In the genomic region with DNA sequence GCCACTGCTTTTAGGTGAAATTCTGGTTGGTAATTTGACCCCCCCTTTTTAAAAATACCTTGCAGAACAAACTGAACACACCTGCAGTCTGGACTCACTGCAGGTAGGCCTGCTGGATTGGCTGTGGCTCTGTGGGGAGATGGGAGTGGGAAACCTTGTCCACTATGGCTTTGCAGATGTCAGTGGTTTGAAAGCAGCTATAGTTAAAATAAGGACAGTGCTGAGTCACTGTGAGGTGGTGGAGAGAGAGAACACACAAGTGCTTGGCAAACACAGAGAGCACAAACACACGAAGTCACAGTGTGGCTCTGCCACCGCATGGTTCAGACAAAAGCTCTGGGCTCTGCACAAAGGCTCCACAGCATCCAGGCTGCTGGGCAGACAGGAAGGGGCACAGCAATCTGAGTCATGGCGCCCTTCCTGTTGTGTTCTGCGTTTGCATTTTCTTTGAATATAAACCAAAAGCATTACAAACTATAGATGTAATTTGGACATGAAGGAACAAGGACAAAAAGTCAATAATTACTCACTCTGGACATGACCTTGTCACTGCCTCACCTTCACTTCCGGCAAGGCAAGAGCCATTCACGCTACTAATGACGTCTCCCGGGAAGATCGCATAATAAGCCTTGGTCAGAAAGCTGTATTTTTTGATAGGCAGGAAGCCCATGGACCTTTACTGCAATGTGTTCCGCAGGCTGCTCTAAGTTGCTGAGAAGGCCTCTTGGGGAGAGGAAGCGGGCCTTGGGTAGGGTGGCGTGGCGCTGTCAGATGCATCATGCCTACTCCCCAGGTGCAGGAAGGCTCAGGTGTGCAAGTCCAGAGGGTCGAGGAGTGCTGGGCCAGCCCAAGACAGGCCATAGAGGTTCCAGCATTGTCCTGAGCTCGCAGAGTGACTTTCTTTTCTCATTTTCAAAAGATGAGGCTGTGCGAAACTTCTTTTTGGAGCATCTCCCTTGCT, we compare ENCODE assay signal across 8 cellular contexts.
DNase-seq lines count a peak whose midpoint lies in the region; ATAC-seq, FAIRE-seq and TF ChIP-seq lines count a peak whose summit lies in the region.

No MANE protein-coding gene starts in this region.

- H3K36me3 ChIP-seq in CD8-positive, alpha-beta T cell (ENCODE audit: insufficient read depth, low read length): no peaks in the 10 kb centered on the region

- CTCF ChIA-PET in CD8-positive, alpha-beta T cell (lab: Charles Lee): interaction anchor here (1.1 to 1.7 kb wide), 4 partner anchors 12 to 62 kb away, joined by 3 to 7 read pairs (median 4); no protein-coding TSS in a partner anchor

- no peaks in the 10 kb centered on the region for H3K27me3 ChIP-seq in CD8-positive, alpha-beta T cell (ENCODE audit: insufficient read depth, low read length)

- no peak for FAIRE-seq in GM19239 (lab: Jason Lieb, UNC)

- peaks cover 19% of the 10 kb centered on the region for H3K4me1 ChIP-seq in CD8-positive, alpha-beta T cell (ENCODE audit: insufficient read depth, low read length)

- H3K27me3 Mint-ChIP-seq in CD8-positive, alpha-beta T cell (ENCODE audit: low read depth): no peaks in the 10 kb centered on the region
- H3K27me3 Mint-ChIP-seq in activated naive CD8-positive, alpha-beta T cell treated with anti-CD3 and anti-CD28 coated beads, Interleukin-2, amount 10 ng/mL, durations not matched to agents 7 days and 5 days: peaks cover 2% of the 10 kb centered on the region

- no peak overlapping the region for H3K4me3 ChIP-seq in CD8-positive, alpha-beta T cell (ENCODE audit: low read depth, low read length)

- peak in 6 of 7 experiments; percentile 17 to 78 (median 35) for DNase-seq in CD8-positive, alpha-beta T cell
- peak; percentile 80 for DNase-seq in NCI-H1417 treated with DMSO at 0.1 percent for 48 hours (lab: John Stamatoyannopoulos, UW)
- no peak for DNase-seq in activated naive CD8-positive, alpha-beta T cell treated with anti-CD3 and anti-CD28 coated beads, Interleukin-2, amount 10 ng/mL, durations not matched to agents 7 days and 5 days
- DNase-seq in hypothalamus (lab: John Stamatoyannopoulos, UW): peak in 29 of 51 donors; percentile 19 to 83 (median 50)
- DNase-seq in GM19239 (ENCODE audit: insufficient read length, low spot score): no peak
- DNase-seq in sciatic nerve (ENCODE audit: low spot score): no peak
- no peak for DNase-seq in GF-D8 (lab: John Stamatoyannopoulos, UW)

- no peak overlapping the region for H3K27ac ChIP-seq in CD8-positive, alpha-beta T cell (ENCODE audit: low read depth, low read length)
- peak overlapping the region; percentile 73 for H3K27ac ChIP-seq in temporal lobe (ENCODE audit: low read depth, low read length)

- H3K9me3 Mint-ChIP-seq in CD8-positive, alpha-beta T cell: no peaks in the 10 kb centered on the region
- H3K9me3 Mint-ChIP-seq in activated naive CD8-positive, alpha-beta T cell treated with anti-CD3 and anti-CD28 coated beads, Interleukin-2, amount 10 ng/mL, durations not matched to agents 7 days and 5 days: peaks cover 1% of the 10 kb centered on the region

- intact Hi-C loops in CD8-positive, alpha-beta T cell (cut with DNase I, micrococcal nuclease): loop anchor here in 1 of 2 experiments (1.0 to 2.0 kb wide), 2 partner anchors 14 to 24 kb away; no protein-coding TSS in a partner anchor
- intact Hi-C loops in sciatic nerve (cut with DNase I): no loop called here

- no peak for TF ChIP-seq CTCF in CD8-positive, alpha-beta T cell (IDR thresholded peaks at IDR 0.05)

- peaks cover 14% of the 10 kb centered on the region for H3K4me1 Mint-ChIP-seq in CD8-positive, alpha-beta T cell (ENCODE audit: low read depth)
- H3K4me1 Mint-ChIP-seq in activated naive CD8-positive, alpha-beta T cell treated with anti-CD3 and anti-CD28 coated beads, Interleukin-2, amount 10 ng/mL, durations not matched to agents 7 days and 5 days: peaks cover 22% of the 10 kb centered on the region

- POLR2A ChIA-PET in CD8-positive, alpha-beta T cell (lab: Charles Lee): interaction anchor here (1.6 to 1.7 kb wide), 2 partner anchors 13 to 25 kb away, joined by 7 read pairs; no protein-coding TSS in a partner anchor
- POLR2A ChIA-PET in activated naive CD8-positive, alpha-beta T cell treated with anti-CD3 and anti-CD28 coated beads, Interleukin-2, amount 10 ng/mL, durations not matched to agents 7 days and 5 days (lab: Charles Lee): interaction anchor here (0.8 kb wide), 1 partner anchor 26 kb away, joined by 3 read pairs; no protein-coding TSS in a partner anchor

- H3K9me3 ChIP-seq in CD8-positive, alpha-beta T cell (ENCODE audit: low read length): no peaks in the 10 kb centered on the region

- no peaks in the 10 kb centered on the region for H3K36me3 Mint-ChIP-seq in CD8-positive, alpha-beta T cell
- peaks cover 3% of the 10 kb centered on the region for H3K36me3 Mint-ChIP-seq in activated naive CD8-positive, alpha-beta T cell treated with anti-CD3 and anti-CD28 coated beads, Interleukin-2, amount 10 ng/mL, durations not matched to agents 7 days and 5 days

- H3K4me3 Mint-ChIP-seq in CD8-positive, alpha-beta T cell: peak overlapping the region; percentile 8
- no peak overlapping the region for H3K4me3 Mint-ChIP-seq in activated naive CD8-positive, alpha-beta T cell treated with anti-CD3 and anti-CD28 coated beads, Interleukin-2, amount 10 ng/mL, durations not matched to agents 7 days and 5 days

- no peak overlapping the region for H3K27ac Mint-ChIP-seq in CD8-positive, alpha-beta T cell
- H3K27ac Mint-ChIP-seq in activated naive CD8-positive, alpha-beta T cell treated with anti-CD3 and anti-CD28 coated beads, Interleukin-2, amount 10 ng/mL, durations not matched to agents 7 days and 5 days: peak overlapping the region; percentile 69

- ATAC-seq in CD8-positive, alpha-beta T cell: peak; percentile 81
- peak; percentile 75 for ATAC-seq in activated naive CD8-positive, alpha-beta T cell treated with anti-CD3 and anti-CD28 coated beads, Interleukin-2, amount 10 ng/mL, durations not matched to agents 7 days and 5 days (ENCODE audit: low read depth)
- no peak for ATAC-seq in sciatic nerve

Comparison
In these comparisons a context has a peak if more than half of its experiments do, and no peak if none do; other contexts are left out.
1. DNase-seq: peak in CD8-positive, alpha-beta T cell (6 of 7), NCI-H1417 treated with DMSO at 0.1 percent for 48 hours (single experiment) and hypothalamus (29 of 51); none in activated naive CD8-positive, alpha-beta T cell treated with anti-CD3 and anti-CD28 coated beads, Interleukin-2, amount 10 ng/mL, durations not matched to agents 7 days and 5 days (single experiment), GM19239 (single experiment), sciatic nerve (single experiment) and GF-D8 (single experiment).